ENCODE assay signal across 1 cellular context in the genomic region with DNA sequence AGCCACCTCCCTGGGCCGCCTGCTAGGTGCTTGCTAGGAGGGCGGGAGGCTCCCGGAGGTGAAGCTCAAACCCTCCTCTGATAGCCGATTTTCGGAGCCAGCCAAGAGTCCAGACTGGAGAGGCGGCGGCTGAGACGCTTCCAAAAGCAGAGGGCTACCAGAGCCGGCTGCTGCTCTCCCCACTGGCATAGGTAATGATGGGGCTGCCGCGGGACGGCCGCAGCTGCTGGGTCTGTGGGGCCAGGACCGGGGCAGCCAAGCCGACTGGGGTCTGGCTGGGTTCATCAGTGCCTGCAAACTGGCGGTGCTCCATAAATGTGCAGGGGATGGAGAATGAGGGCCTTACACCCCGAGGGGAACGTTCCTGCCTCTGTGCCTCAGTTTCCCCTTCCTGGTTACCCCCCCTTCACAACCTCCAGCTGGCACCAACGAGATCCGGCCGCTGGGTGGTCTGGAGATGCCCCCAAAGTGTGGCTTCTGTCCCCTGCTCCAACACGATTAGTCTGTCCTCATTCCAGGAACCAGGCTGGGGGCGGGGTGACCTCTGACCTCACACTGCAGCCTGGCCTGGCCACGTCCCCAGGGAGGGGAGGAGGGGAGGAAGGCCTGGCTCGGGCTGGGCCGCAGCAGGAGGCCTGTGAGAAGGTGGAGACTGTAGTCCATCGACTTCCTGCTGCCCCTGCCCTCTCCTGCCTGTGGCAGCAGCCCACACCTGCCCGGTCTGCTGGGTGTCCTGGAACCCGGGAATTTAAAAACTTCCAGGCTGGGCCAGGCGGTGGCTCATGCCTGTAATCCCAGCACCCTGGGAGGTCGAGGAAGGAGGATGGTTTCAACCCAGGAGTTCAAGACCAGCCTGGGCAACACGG.
TF ChIP-seq lines count a peak whose summit lies in the region.

No MANE protein-coding gene starts in this region.

TF ChIP-seq in IMR-90, 13 proteins besides CTCF, POLR2A, EP300 and RAD21:
- TF ChIP-seq, protein P1, sequence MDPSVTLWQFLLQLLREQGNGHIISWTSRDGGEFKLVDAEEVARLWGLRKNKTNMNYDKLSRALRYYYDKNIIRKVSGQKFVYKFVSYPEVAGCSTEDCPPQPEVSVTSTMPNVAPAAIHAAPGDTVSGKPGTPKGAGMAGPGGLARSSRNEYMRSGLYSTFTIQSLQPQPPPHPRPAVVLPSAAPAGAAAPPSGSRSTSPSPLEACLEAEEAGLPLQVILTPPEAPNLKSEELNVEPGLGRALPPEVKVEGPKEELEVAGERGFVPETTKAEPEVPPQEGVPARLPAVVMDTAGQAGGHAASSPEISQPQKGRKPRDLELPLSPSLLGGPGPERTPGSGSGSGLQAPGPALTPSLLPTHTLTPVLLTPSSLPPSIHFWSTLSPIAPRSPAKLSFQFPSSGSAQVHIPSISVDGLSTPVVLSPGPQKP (IDR thresholded peaks at IDR 0.05; ENCODE audit: borderline replicate concordance, low read depth, low read length), result no peak
- TF ChIP-seq MAZ (IDR thresholded peaks at IDR 0.05; ENCODE audit: borderline replicate concordance, low read depth, low read length), result no peak
- no peak for TF ChIP-seq MAFK (IDR thresholded peaks at IDR 0.05; ENCODE audit: low read depth, low read length)
- no peak for TF ChIP-seq CEBPB (IDR thresholded peaks at IDR 0.05; ENCODE audit: low read depth, low read length)
- TF ChIP-seq NFE2L2 (IDR thresholded peaks at IDR 0.05; ENCODE audit: low read depth, low read length), result no peak
- no peak for TF ChIP-seq CHD1 (IDR thresholded peaks at IDR 0.05; ENCODE audit: low read depth, low read length)
- no peak for TF ChIP-seq FOS (IDR thresholded peaks at IDR 0.05; ENCODE audit: low read depth, low read length)
- TF ChIP-seq SMC3 (IDR thresholded peaks at IDR 0.05; ENCODE audit: low read depth, low read length), result no peak
- TF ChIP-seq RCOR1 (IDR thresholded peaks at IDR 0.05; ENCODE audit: insufficient replicate concordance, low read length), result no peak
- TF ChIP-seq, protein P2, sequence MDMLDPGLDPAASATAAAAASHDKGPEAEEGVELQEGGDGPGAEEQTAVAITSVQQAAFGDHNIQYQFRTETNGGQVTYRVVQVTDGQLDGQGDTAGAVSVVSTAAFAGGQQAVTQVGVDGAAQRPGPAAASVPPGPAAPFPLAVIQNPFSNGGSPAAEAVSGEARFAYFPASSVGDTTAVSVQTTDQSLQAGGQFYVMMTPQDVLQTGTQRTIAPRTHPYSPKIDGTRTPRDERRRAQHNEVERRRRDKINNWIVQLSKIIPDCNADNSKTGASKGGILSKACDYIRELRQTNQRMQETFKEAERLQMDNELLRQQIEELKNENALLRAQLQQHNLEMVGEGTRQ (IDR thresholded peaks at IDR 0.05; ENCODE audit: low read depth, low read length), result no peak
- TF ChIP-seq RFX5 (IDR thresholded peaks at IDR 0.05; ENCODE audit: low read depth, low read length), result no peak
- TF ChIP-seq MXI1 (IDR thresholded peaks at IDR 0.05; ENCODE audit: borderline replicate concordance, low read depth, low read length), result no peak
- TF ChIP-seq BHLHE40 (IDR thresholded peaks at IDR 0.05; ENCODE audit: low read depth, low read length), result no peak
